Comparison of ENCODE assay signal across 8 cellular contexts in the genomic region with DNA sequence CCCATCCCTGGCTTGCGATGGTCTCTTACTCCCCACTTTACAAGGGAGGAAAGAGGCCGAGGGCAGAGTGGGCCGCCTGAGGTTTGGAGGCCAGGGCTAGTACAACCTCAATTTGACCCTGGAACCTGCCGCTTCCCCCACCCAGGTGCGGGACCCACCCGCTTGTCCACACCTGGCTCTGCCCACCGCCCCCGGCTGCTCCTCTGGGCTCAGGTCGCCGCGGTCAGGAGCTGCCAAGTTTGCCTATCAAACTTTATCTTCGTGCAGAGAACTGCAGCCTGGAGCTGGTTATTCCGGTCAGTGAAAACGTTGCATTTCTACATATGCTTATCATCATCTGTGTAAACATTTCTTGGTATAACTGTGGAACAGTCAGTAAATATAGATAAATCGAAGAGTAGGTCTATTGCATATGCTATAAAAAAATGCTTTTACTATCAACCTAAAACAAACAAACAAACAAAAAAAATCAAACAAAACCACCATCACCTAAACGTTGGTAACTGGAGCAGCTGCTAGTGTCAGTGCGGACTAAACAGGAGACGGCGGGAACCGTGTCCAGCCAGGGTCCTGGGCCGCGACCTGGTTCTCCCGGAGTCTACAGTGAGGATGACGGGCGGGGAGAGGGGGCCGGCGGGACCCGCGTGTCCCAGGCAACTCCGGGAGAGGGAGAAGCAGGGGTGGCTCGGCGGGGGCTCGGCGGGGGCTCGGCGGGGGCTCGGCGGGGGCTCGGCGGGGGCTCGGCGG. TPM values are rescaled to one million over a fixed set of nuclear protein-coding genes. Genes with fewer than 3 reads are reported as not detected.
DNase-seq lines count a peak whose midpoint lies in the region; ATAC-seq and TF ChIP-seq lines count a peak whose summit lies in the region.

No MANE protein-coding gene starts in this region.

- H3K4me3 ChIP-seq in endodermal cell (ENCODE audit: low read length) (peak overlapping the region; percentile 78), mononuclear cell (ENCODE audit: low read length) (peak overlapping the region; percentile 16)

- TF ChIP-seq CTCF in endodermal cell (conservative IDR thresholded peaks at IDR 0.05) = no peak

- peaks cover 4% of the 10 kb centered on the region for H3K27me3 Mint-ChIP-seq in T-helper 1 cell treated with Interleukin-12 subunit alpha and Interleukin-12 subunit beta and Interleukin-4 antibody, amounts not matched to agents 30 μg/mL and 1 μg/mL, for 36 hours (ENCODE audit: low read depth)
- peaks cover 13% of the 10 kb centered on the region for H3K27me3 Mint-ChIP-seq in endodermal cell (ENCODE audit: insufficient read depth)

- no peaks in the 10 kb centered on the region for H3K36me3 ChIP-seq in endodermal cell (ENCODE audit: control insufficient read depth, insufficient read depth, low read length)

- peak overlapping the region; percentile 100 for H3K4me3 Mint-ChIP-seq in T-helper 1 cell treated with Interleukin-12 subunit alpha and Interleukin-12 subunit beta and Interleukin-4 antibody, amounts not matched to agents 30 μg/mL and 1 μg/mL, for 36 hours
- H3K4me3 Mint-ChIP-seq in endodermal cell = peak overlapping the region; percentile 68

- H3K9ac ChIP-seq in endodermal cell (ENCODE audit: extremely low read depth, low read length, poor library complexity, severe bottlenecking) = no peak overlapping the region

- no peaks in the 10 kb centered on the region for H3K9me3 Mint-ChIP-seq in T-helper 1 cell treated with Interleukin-12 subunit alpha and Interleukin-12 subunit beta and Interleukin-4 antibody, amounts not matched to agents 30 μg/mL and 1 μg/mL, for 36 hours
- no peaks in the 10 kb centered on the region for H3K9me3 Mint-ChIP-seq in endodermal cell

- H3K4me1 ChIP-seq in endodermal cell (ENCODE audit: control insufficient read depth, insufficient read depth, low read length) = peaks cover 4% of the 10 kb centered on the region
- H3K4me1 ChIP-seq in mononuclear cell (ENCODE audit: insufficient read depth, low read length) = peaks cover 31% of the 10 kb centered on the region

- peaks cover 15% of the 10 kb centered on the region for H3K27me3 ChIP-seq in endodermal cell (ENCODE audit: control insufficient read depth, insufficient read depth, low read length, poor library complexity, severe bottlenecking)
- peaks cover 12% of the 10 kb centered on the region for H3K27me3 ChIP-seq in mononuclear cell (ENCODE audit: insufficient read depth, low read length)

- DNase-seq in T-helper 1 cell = no peak
- peak; percentile 68 for DNase-seq in RKO (ENCODE audit: low spot score)
- DNase-seq in endodermal cell = peak; percentile 78
- no peak for DNase-seq in NCI-H510A (lab: John Stamatoyannopoulos, UW)
- DNase-seq in NCI-H2029 (lab: John Stamatoyannopoulos, UW) = no peak

- H3K27ac Mint-ChIP-seq in T-helper 1 cell treated with Interleukin-12 subunit alpha and Interleukin-12 subunit beta and Interleukin-4 antibody, amounts not matched to agents 30 μg/mL and 1 μg/mL, for 36 hours = peak overlapping the region; percentile 97
- H3K27ac Mint-ChIP-seq in endodermal cell = peak overlapping the region; percentile 85

- peaks cover 29% of the 10 kb centered on the region for H3K4me1 Mint-ChIP-seq in T-helper 1 cell treated with Interleukin-12 subunit alpha and Interleukin-12 subunit beta and Interleukin-4 antibody, amounts not matched to agents 30 μg/mL and 1 μg/mL, for 36 hours (ENCODE audit: low read depth)
- H3K4me1 Mint-ChIP-seq in endodermal cell = peaks cover 14% of the 10 kb centered on the region

- H3K36me3 Mint-ChIP-seq in T-helper 1 cell treated with Interleukin-12 subunit alpha and Interleukin-12 subunit beta and Interleukin-4 antibody, amounts not matched to agents 30 μg/mL and 1 μg/mL, for 36 hours (ENCODE audit: low read depth) = peaks cover 5% of the 10 kb centered on the region
- no peaks in the 10 kb centered on the region for H3K36me3 Mint-ChIP-seq in endodermal cell (ENCODE audit: low read depth)

- no peak for ATAC-seq in HG03565 (IDR thresholded peaks at IDR 0.05; ENCODE audit: unreplicated experiment)

- 31 to 85% methylated on average over 6 to 39 of the region's 42 CpGs for WGBS in endodermal cell (ENCODE audit: insufficient coverage in 1 of 2, insufficient read length in 1 of 2), 2 experiments

- H3K9me3 ChIP-seq in endodermal cell (ENCODE audit: control insufficient read depth, low read length) = no peaks in the 10 kb centered on the region
- no peaks in the 10 kb centered on the region for H3K9me3 ChIP-seq in mononuclear cell (ENCODE audit: low read depth, low read length)

- no peak overlapping the region for H3K27ac ChIP-seq in endodermal cell (ENCODE audit: low read depth, low read length)

RNA-seq across cellular contexts. Expression of a gene that starts 0.9 kb away (rescaled TPM):
- total RNA-seq in endodermal cell = 10 to 100 TPM; 11.5 to 20.1 TPM
- 8.1 TPM for polyA plus RNA-seq in endodermal cell (2013, experiment 1 of 2)
- 9.4 TPM for polyA plus RNA-seq in endodermal cell (2013, experiment 2 of 2)
- 18.4 TPM for total RNA-seq in mononuclear cell

Comparison
In these comparisons a context has a peak if more than half of its experiments do, and no peak if none do; other contexts are left out.
1. DNase-seq: peak in RKO (single experiment) and endodermal cell (single experiment); none in T-helper 1 cell (0 of 5), NCI-H510A (single experiment) and NCI-H2029 (single experiment).